In genomic region chr4:70838972-70839536, GRCh38 we compare ENCODE assay signal across 8 cellular contexts. TPM values are rescaled to one million over a fixed set of nuclear protein-coding genes. Genes with fewer than 3 reads are reported as not detected.
DNase-seq lines count a peak whose midpoint lies in the region; ATAC-seq, FAIRE-seq and TF ChIP-seq lines count a peak whose summit lies in the region.

No MANE protein-coding gene starts in this region.

- H3K36me3 Mint-ChIP-seq in dendritic cell treated with granulocyte-macrophage colony-stimulating factor and Interleukin-4, amounts not matched to agents 40 ng/mL and 50 ng/mL, for 4 days (ENCODE audit: low read depth), result peaks cover 37% of the 10 kb centered on the region

- FAIRE-seq in A549 (lab: Jason Lieb, UNC), result no peak

- intact Hi-C loops in dendritic cell treated with granulocyte-macrophage colony-stimulating factor and Interleukin-4, amounts not matched to agents 40 ng/mL and 50 ng/mL, for 4 days (cut with micrococcal nuclease), result loop anchor here (2.0 to 10.0 kb wide), 7 partner anchors 64 to 173 kb away; partner anchors contain the start of genes DCK, MOB1B and UTP3
- intact Hi-C loops in right lobe of liver (cut with DNase I), result no loop called here

- H3K9me3 ChIP-seq in A549 (no peaks in the 10 kb centered on the region), right lobe of liver (no peaks in the 10 kb centered on the region)

- no peaks in the 10 kb centered on the region for H3K27me3 Mint-ChIP-seq in dendritic cell treated with granulocyte-macrophage colony-stimulating factor and Interleukin-4, amounts not matched to agents 40 ng/mL and 50 ng/mL, for 4 days

- TF ChIP-seq EP300 in A549 (IDR thresholded peaks at IDR 0.05), result no peak

- 5% methylated on average over 17 of the region's 63 CpGs for whole genome bisulfite sequencing in A549 (ENCODE audit: missing lambda C conversion rate)
- WGBS in right lobe of liver (ENCODE audit: insufficient coverage, low coverage, low lambda C conversion rate, missing lambda C conversion rate), result 0% methylated on average over 24 of the region's 63 CpGs

- peak overlapping the region; percentile 98 for H3K4me3 ChIP-seq in A549
- H3K4me3 ChIP-seq in right lobe of liver, result peak overlapping the region; percentile 79 to 90 (median 88)

- CTCF ChIA-PET in A549 (lab: Yijun Ruan, JAX), result interaction anchor here (1.0 to 1.6 kb wide), 2 partner anchors 135 to 170 kb away, joined by 3 to 5 read pairs; no protein-coding TSS in a partner anchor

- TF ChIP-seq RAD21 in A549 (conservative IDR thresholded peaks at IDR 0.05 in 1 of 2, IDR thresholded peaks at IDR 0.05 in 1 of 2), result no peak

- H3K36me3 ChIP-seq in right lobe of liver, result peaks cover 0 to 11% (median 4%) of the 10 kb centered on the region in 4 donors

- H3K27me3 ChIP-seq in right lobe of liver, result no peaks in the 10 kb centered on the region

- H3K27ac Mint-ChIP-seq in dendritic cell treated with granulocyte-macrophage colony-stimulating factor and Interleukin-4, amounts not matched to agents 40 ng/mL and 50 ng/mL, for 4 days, result peak overlapping the region; percentile 94

- H3K4me1 ChIP-seq in A549 (peaks cover 12% of the 10 kb centered on the region; the same call in 2 of the 3 replicates), right lobe of liver (peaks cover 0 to 10% (median 3%) of the 10 kb centered on the region in 4 donors)

- peak overlapping the region; percentile 87 for H3K4me3 Mint-ChIP-seq in dendritic cell treated with granulocyte-macrophage colony-stimulating factor and Interleukin-4, amounts not matched to agents 40 ng/mL and 50 ng/mL, for 4 days

- ATAC-seq in A549 (peak; percentile 71), GM18858 (IDR thresholded peaks at IDR 0.05; ENCODE audit: unreplicated experiment) (peak; percentile 33), HG03060 (IDR thresholded peaks at IDR 0.05; ENCODE audit: low read depth, unreplicated experiment) (peak; percentile 16), right lobe of liver (peak; percentile 58 to 72 (median 66))

- TF ChIP-seq POLR2A in A549 (IDR thresholded peaks at IDR 0.05; ENCODE audit: low read length) (no peak), right lobe of liver (IDR thresholded peaks at IDR 0.05) (no peak)

- POLR2A ChIA-PET in A549 (lab: Yijun Ruan, JAX), result interaction anchor here (0.6 to 1.7 kb wide), 7 partner anchors 9 to 420 kb away, joined by 3 to 9 read pairs (median 3); partner anchors contain the start of genes DCK and MOB1B

- no peaks in the 10 kb centered on the region for H3K9me3 Mint-ChIP-seq in dendritic cell treated with granulocyte-macrophage colony-stimulating factor and Interleukin-4, amounts not matched to agents 40 ng/mL and 50 ng/mL, for 4 days

- no peak for TF ChIP-seq CTCF in A549 (IDR thresholded peaks at IDR 0.05)
- TF ChIP-seq CTCF in right lobe of liver (IDR thresholded peaks at IDR 0.05), result no peak

- H3K27ac ChIP-seq in A549, result peak overlapping the region; percentile 98
- peak overlapping the region; percentile 76 to 83 (median 77) for H3K27ac ChIP-seq in right lobe of liver

- DNase-seq in A549 (ENCODE audit: low read depth in 1 of 2, low spot score in 1 of 2) (peak; percentile 27 to 42), NCI-H2227 (lab: John Stamatoyannopoulos, UW; ENCODE audit: unreplicated experiment) (peak; percentile 75), right lobe of liver (peak; percentile 62 to 73 (median 70))
- peak; percentile 40 to 42 for DNase-seq in activated CD4-positive, alpha-beta T cell treated with anti-CD3 and anti-CD28 coated beads, Interleukin-2, amount 50 U/mL, for 24 hours (ENCODE audit: low read depth in 1 of 2, low spot score in 1 of 2)
- DNase-seq in stimulated activated CD4-positive, alpha-beta T cell treated with anti-CD3 and anti-CD28 coated beads, Interleukin-4, amount 100 ng/mL, for 24 hours, result peak; percentile 71

- H3K4me2 ChIP-seq in A549, result peak overlapping the region; percentile 95

- peaks cover 15% of the 10 kb centered on the region for H3K4me1 Mint-ChIP-seq in dendritic cell treated with granulocyte-macrophage colony-stimulating factor and Interleukin-4, amounts not matched to agents 40 ng/mL and 50 ng/mL, for 4 days (ENCODE audit: low read depth)

TF ChIP-seq in A549, 52 proteins besides CTCF, POLR2A, EP300 and RAD21:
- TF ChIP-seq RFX5 (IDR thresholded peaks at IDR 0.05), result no peak
- no peak for TF ChIP-seq USF2 (IDR thresholded peaks at IDR 0.05)
- TF ChIP-seq, protein P1, sequence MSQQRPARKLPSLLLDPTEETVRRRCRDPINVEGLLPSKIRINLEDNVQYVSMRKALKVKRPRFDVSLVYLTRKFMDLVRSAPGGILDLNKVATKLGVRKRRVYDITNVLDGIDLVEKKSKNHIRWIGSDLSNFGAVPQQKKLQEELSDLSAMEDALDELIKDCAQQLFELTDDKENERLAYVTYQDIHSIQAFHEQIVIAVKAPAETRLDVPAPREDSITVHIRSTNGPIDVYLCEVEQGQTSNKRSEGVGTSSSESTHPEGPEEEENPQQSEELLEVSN (IDR thresholded peaks at IDR 0.05; ENCODE audit: borderline replicate concordance, low read depth), result peak; percentile 41; the same call in 1 of the 2 replicates
TF ChIP-seq in A549: peak in this region for 1.

RNA-seq across cellular contexts. Expression of gene GRSF1, which starts 0.6 kb away (rescaled TPM):
- polyA plus RNA-seq in A549 (2011; rRNA removed) (81.4 and 112 TPM in 2 replicates), A549 (2017; fragmentation: RNase III; extraction: RNeasy Plus Mini Kit Qiagen cat#74134 plus additional on column Dnase treatment) (89.4 to 95.2 TPM (median 94.3 TPM) in 3 replicates)
- polyA plus RNA-seq in A549 (2012; cell fraction: cytosol; rRNA removed), result 32.8 and 37.6 TPM in 2 replicates
- 26.7 and 37.5 TPM in 2 replicates for polyA plus RNA-seq in A549 (2012; cell fraction: nucleus; rRNA removed)
- 21.2 and 31.2 TPM in 2 replicates for polyA minus RNA-seq in A549 (2011; rRNA and poly(A)+ RNA removed)
- total RNA-seq in right lobe of liver, result 10 to 100 TPM; 26.8 to 42.2 (median 34.2) TPM

Comparison
In these comparisons a context has a peak if more than half of its experiments do, and no peak if none do; other contexts are left out.
1. Peak in every context shown above with its lines: DNase-seq, ATAC-seq, H3K4me3 ChIP-seq and H3K27ac ChIP-seq.
2. ATAC-seq: peak in every context shown above with its lines; median percentile 71 in A549; 66 in right lobe of liver; 33 in GM18858; 16 in HG03060.